28 cellular contexts compared by ENCODE assay signal in the genomic region with DNA sequence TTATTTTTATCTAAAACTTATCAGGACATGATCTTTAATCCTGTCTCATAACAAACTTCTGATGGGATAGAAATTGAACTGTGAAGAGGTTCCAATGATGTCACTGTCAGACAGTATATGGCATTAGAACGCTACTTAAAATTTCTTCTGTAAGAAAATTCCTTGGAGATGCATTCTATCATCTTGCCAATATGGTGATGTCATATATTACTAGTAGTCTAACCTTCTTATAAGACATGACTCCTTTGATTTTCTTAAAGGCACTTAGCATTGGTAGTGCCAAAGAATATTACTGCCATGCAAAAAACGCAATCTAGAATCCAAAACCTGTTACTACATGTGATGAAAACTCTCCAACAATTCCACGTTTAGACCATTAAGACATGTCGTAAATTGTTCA.
"Had no signal": no experiment of that assay in that cellular context is flagged by ENCODE, and none has a peak within 500 bp of the region (broad histone marks: within the 10 kb centered on the region; RNA-seq: fewer than 3 reads in every experiment).

No MANE protein-coding gene starts in this region.

- H3K4me2 ChIP-seq: neural progenitor cell, smooth muscle cell had no signal

- H3K27ac ChIP-seq: neural progenitor cell, ovary, parathyroid adenoma, psoas muscle, skin epidermis, spleen, suprapubic skin, testis, tibial artery, transverse colon, upper lobe of right lung, uterus had no signal

- H3K27me3 ChIP-seq: neural progenitor cell, ovary, spleen, suprapubic skin, testis, tibial artery, transverse colon, upper lobe of right lung, uterus had no signal

- DNase-seq: natural killer cell; occipital lobe; ovary; posterior cingulate gyrus; psoas muscle; right cardiac atrium; spleen; stimulated activated CD4-positive, alpha-beta T cell treated with anti-CD3 and anti-CD28 coated beads, Interleukin-12 subunit alpha, Interleukin-12 subunit beta, amount 100 ng/mL, for 4 hours; stimulated activated CD4-positive, alpha-beta T cell treated with anti-CD3 and anti-CD28 coated beads, Interleukin-1b, Interleukin-23, amount 100 ng/mL, for 48 hours; stimulated activated CD4-positive, alpha-beta T cell treated with anti-CD3 and anti-CD28 coated beads, Interleukin-4, amount 100 ng/mL, for 1 hour; stimulated activated CD4-positive, alpha-beta T cell treated with anti-CD3 and anti-CD28 coated beads, Interleukin-4, amount 100 ng/mL, for 4 hours; stimulated activated CD8-positive, alpha-beta memory T cell treated with anti-CD3 and anti-CD28 coated beads, Interleukin-4, amount 100 ng/mL, for 48 hours; stimulated activated naive CD4-positive, alpha-beta T cell; stimulated activated naive CD8-positive, alpha-beta T cell treated with anti-CD3 and anti-CD28 coated beads, Interleukin-15, amount 100 ng/mL, for 72 hours; stimulated activated naive CD8-positive, alpha-beta T cell treated with anti-CD3 and anti-CD28 coated beads, Interleukin-15, Interleukin-2, amounts not matched to agents 100 U/mL and 50 U/mL, for 24 hours; substantia nigra; testis; tibial artery; transverse colon; upper lobe of right lung; uterus had no signal

- ATAC-seq: natural killer cell; psoas muscle; right cardiac atrium; sciatic nerve; stimulated activated memory B cell treated with anti-CD40 and anti-IgM and Interleukin-4, amounts not matched to agents 10 μg/mL and 1 μg/mL and 100 μg/mL, for 72 hours; stimulated activated naive CD8-positive, alpha-beta T cell treated with anti-CD3 and anti-CD28 coated beads, Interleukin-15, amount 100 ng/mL, for 72 hours; stimulated activated naive CD8-positive, alpha-beta T cell treated with anti-CD3 and anti-CD28 coated beads, Interleukin-15, Interleukin-2, amounts not matched to agents 100 U/mL and 50 U/mL, for 24 hours; upper lobe of right lung had no signal

- H3K79me2 ChIP-seq: parathyroid adenoma had no signal

- H3K9me3 ChIP-seq: ovary, psoas muscle, suprapubic skin, testis, tibial artery, transverse colon, upper lobe of right lung, uterus had no signal

- H3K4me3 ChIP-seq: neural progenitor cell, ovary, psoas muscle, skin epidermis, smooth muscle cell, spleen, suprapubic skin, testis, tibial artery, transverse colon, upper lobe of right lung, uterus had no signal

- H3K4me1 ChIP-seq: neural progenitor cell, parathyroid adenoma, psoas muscle, spleen, suprapubic skin, testis, tibial artery, transverse colon, upper lobe of right lung, uterus had no signal

- H2AFZ ChIP-seq: neural progenitor cell, parathyroid adenoma had no signal

- H3K9ac ChIP-seq: neural progenitor cell, parathyroid adenoma had no signal

- H3K36me3 ChIP-seq: neural progenitor cell, ovary, spleen, suprapubic skin, tibial artery, transverse colon, upper lobe of right lung, uterus had no signal
